Comparison of ENCODE assay signal across 12 cellular contexts in the genomic region with DNA sequence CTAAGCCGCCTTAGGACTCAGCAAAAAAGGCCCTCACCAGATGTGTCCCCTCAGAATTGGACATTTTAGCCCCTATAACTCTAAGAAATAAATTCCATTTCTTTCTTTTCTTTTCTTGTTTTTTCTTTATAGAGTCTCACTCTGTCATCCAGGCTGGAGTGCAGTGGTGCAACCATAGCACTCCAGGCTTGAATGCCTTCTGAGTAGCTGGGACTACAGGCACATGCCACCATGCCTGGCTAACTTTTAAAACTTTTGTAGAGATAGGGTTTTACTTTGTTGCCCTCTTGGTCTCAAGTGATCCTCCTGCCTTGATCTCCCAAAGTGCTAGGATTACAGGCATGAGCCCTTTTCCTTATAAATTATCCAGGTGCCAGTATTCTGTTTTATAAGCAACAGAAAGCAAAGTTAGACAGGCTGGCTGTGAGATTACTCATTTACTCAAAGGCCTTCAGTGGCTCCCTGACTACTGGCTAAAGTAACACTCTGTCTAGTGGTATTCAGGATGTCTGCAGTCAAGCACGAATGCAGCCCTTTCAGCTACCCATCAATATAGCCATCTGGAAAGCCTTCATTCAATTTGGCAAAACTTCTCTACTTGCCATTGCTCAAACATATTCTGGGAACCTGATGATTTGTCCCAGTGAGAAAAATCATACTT.
DNase-seq lines count a peak whose midpoint lies in the region; ATAC-seq and TF ChIP-seq lines count a peak whose summit lies in the region.
"Had no signal": no experiment of that assay in that cellular context is flagged by ENCODE, and none has a peak within 500 bp of the region (broad histone marks: within the 10 kb centered on the region; RNA-seq: fewer than 3 reads in every experiment).

No MANE protein-coding gene starts in this region.

- H4K20me1 ChIP-seq in Loucy (ENCODE audit: insufficient read depth, low read length, poor library complexity, severe bottlenecking), result no peaks in the 10 kb centered on the region

- DNase-seq in kidney tubule cell (ENCODE audit: low spot score) (peak; percentile 86), NCI-H2029 (lab: John Stamatoyannopoulos, UW) (no peak), T-helper 9 cell (no peak), posterior cingulate gyrus (no peak)
- DNase-seq: activated T-cell treated with anti-CD3 and anti-CD28 coated beads, Interleukin-2, amount 50 U/mL, for 4 hours; naive B cell; NCI-H2081 treated with DMSO at 0.1 percent for 48 hours had no signal

- peaks cover 6% of the 10 kb centered on the region; the same call in 1 of the 2 replicates for H3F3A ChIP-seq in Loucy (ENCODE audit: low read depth)

- H3K4me2 ChIP-seq in Loucy (ENCODE audit: low read depth, low read length, poor library complexity, severe bottlenecking), result peak overlapping the region; percentile 72
- H3K4me2 ChIP-seq: KMS-11 had no signal

- H3K79me2 ChIP-seq in Loucy (ENCODE audit: insufficient read depth, low read length), result no peaks in the 10 kb centered on the region

- H3K27me3 ChIP-seq in Loucy (ENCODE audit: insufficient read depth, low read length, poor library complexity, severe bottlenecking), result no peaks in the 10 kb centered on the region

- H3K4me3 ChIP-seq in Loucy (ENCODE audit: low read length, poor library complexity, severe bottlenecking), result no peak overlapping the region

- H3K9me2 ChIP-seq in Loucy (replicated peaks; ENCODE audit: low read depth, low read length), result no peaks in the 10 kb centered on the region

- H3K9me3 ChIP-seq in Loucy (ENCODE audit: insufficient read depth, low read depth, low read length), result no peaks in the 10 kb centered on the region

- peak; percentile 21 for ATAC-seq in GM18858 (IDR thresholded peaks at IDR 0.05; ENCODE audit: unreplicated experiment)
- ATAC-seq in GM21717 (IDR thresholded peaks at IDR 0.05; ENCODE audit: unreplicated experiment), result peak; percentile 30
- no peak for ATAC-seq in SK-N-SH treated with all-trans-retinoic acid at 6 μM for 48 hours

- no peak overlapping the region for H2AFZ ChIP-seq in Loucy (ENCODE audit: low read length)

- no peaks in the 10 kb centered on the region for H3K36me3 ChIP-seq in Loucy (ENCODE audit: insufficient read depth, low read length)

- intact Hi-C loops in posterior cingulate gyrus (cut with DNase I), result no loop called here

- TF ChIP-seq CTCF in Loucy (conservative IDR thresholded peaks at IDR 0.05; ENCODE audit: low read length), result no peak

- H3K9ac ChIP-seq in Loucy (ENCODE audit: low read depth, low read length, poor library complexity, severe bottlenecking), result peak overlapping the region; percentile 64
- H3K9ac ChIP-seq: KMS-11 had no signal

- peaks cover 58% of the 10 kb centered on the region for H3K4me1 ChIP-seq in Loucy (ENCODE audit: insufficient read depth, low read length, poor library complexity, severe bottlenecking)

TF ChIP-seq in SK-N-SH treated with all-trans-retinoic acid at 6 μM for 48 hours, 23 proteins besides CTCF, POLR2A, EP300 and RAD21:
- TF ChIP-seq TCF4 (CRISPR knock-in tag; IDR thresholded peaks at IDR 0.05; ENCODE audit: borderline replicate concordance) (no peak), ISL1 (CRISPR knock-in tag; IDR thresholded peaks at IDR 0.05) (no peak), ESRRG (CRISPR knock-in tag; IDR thresholded peaks at IDR 0.05) (no peak), OSR1 (CRISPR knock-in tag; IDR thresholded peaks at IDR 0.05) (no peak), CSDC2 (CRISPR knock-in tag; IDR thresholded peaks at IDR 0.05) (no peak), ZFP3 (CRISPR knock-in tag; IDR thresholded peaks at IDR 0.05) (no peak), ZNF70 (CRISPR knock-in tag; IDR thresholded peaks at IDR 0.05) (no peak), GLIS3 (CRISPR knock-in tag; IDR thresholded peaks at IDR 0.05) (no peak), TOX (CRISPR knock-in tag; IDR thresholded peaks at IDR 0.05; ENCODE audit: borderline replicate concordance) (no peak), ZNF565 (CRISPR knock-in tag; conservative IDR thresholded peaks at IDR 0.05; ENCODE audit: low read depth) (no peak), ZFP30 (CRISPR knock-in tag; IDR thresholded peaks at IDR 0.05) (no peak), ZC3H10 (CRISPR knock-in tag; IDR thresholded peaks at IDR 0.05) (no peak), SNAI2 (CRISPR knock-in tag; IDR thresholded peaks at IDR 0.05) (no peak)
- TF ChIP-seq, protein P1, sequence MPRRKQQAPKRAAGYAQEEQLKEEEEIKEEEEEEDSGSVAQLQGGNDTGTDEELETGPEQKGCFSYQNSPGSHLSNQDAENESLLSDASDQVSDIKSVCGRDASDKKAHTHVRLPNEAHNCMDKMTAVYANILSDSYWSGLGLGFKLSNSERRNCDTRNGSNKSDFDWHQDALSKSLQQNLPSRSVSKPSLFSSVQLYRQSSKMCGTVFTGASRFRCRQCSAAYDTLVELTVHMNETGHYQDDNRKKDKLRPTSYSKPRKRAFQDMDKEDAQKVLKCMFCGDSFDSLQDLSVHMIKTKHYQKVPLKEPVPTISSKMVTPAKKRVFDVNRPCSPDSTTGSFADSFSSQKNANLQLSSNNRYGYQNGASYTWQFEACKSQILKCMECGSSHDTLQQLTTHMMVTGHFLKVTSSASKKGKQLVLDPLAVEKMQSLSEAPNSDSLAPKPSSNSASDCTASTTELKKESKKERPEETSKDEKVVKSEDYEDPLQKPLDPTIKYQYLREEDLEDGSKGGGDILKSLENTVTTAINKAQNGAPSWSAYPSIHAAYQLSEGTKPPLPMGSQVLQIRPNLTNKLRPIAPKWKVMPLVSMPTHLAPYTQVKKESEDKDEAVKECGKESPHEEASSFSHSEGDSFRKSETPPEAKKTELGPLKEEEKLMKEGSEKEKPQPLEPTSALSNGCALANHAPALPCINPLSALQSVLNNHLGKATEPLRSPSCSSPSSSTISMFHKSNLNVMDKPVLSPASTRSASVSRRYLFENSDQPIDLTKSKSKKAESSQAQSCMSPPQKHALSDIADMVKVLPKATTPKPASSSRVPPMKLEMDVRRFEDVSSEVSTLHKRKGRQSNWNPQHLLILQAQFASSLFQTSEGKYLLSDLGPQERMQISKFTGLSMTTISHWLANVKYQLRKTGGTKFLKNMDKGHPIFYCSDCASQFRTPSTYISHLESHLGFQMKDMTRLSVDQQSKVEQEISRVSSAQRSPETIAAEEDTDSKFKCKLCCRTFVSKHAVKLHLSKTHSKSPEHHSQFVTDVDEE (CRISPR knock-in tag; IDR thresholded peaks at IDR 0.05), result no peak
- TF ChIP-seq, protein P2, sequence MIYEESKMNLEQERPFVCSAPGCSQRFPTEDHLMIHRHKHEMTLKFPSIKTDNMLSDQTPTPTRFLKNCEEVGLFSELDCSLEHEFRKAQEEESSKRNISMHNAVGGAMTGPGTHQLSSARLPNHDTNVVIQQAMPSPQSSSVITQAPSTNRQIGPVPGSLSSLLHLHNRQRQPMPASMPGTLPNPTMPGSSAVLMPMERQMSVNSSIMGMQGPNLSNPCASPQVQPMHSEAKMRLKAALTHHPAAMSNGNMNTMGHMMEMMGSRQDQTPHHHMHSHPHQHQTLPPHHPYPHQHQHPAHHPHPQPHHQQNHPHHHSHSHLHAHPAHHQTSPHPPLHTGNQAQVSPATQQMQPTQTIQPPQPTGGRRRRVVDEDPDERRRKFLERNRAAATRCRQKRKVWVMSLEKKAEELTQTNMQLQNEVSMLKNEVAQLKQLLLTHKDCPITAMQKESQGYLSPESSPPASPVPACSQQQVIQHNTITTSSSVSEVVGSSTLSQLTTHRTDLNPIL (CRISPR knock-in tag; IDR thresholded peaks at IDR 0.05; ENCODE audit: low read depth), result no peak
